In genomic region chr19:10143700-10144099, GRCh38 we compare ENCODE assay signal across 19 cellular contexts. TPM values are rescaled to one million over a fixed set of nuclear protein-coding genes. Genes with fewer than 3 reads are reported as not detected.
DNase-seq lines count a peak whose midpoint lies in the region; ATAC-seq, FAIRE-seq and TF ChIP-seq lines count a peak whose summit lies in the region.
"Had no signal": no experiment of that assay in that cellular context is flagged by ENCODE, and none has a peak within 500 bp of the region (broad histone marks: within the 10 kb centered on the region; RNA-seq: fewer than 3 reads in every experiment).

No MANE protein-coding gene starts in this region.

- no peaks in the 10 kb centered on the region for H3K4me1 ChIP-seq in pancreas
- H3K4me1 ChIP-seq: ascending aorta, SJCRH30 had no signal

- FAIRE-seq in pancreas (lab: Jason Lieb, UNC): no peak

- no peaks in the 10 kb centered on the region for H3K27me3 Mint-ChIP-seq in activated T-cell treated with anti-CD3 and anti-CD28 coated beads, Interleukin-2, amount 50 U/mL, for 4 hours (ENCODE audit: low read depth)
- no peaks in the 10 kb centered on the region for H3K27me3 Mint-ChIP-seq in activated naive CD8-positive, alpha-beta T cell treated with anti-CD3 and anti-CD28 coated beads, Interleukin-2, amount 50 U/mL, for 24 hours

- intact Hi-C loops in pancreas (cut with DNase I): no loop called here

- DNase-seq in activated T-cell treated with anti-CD3 and anti-CD28 coated beads, Interleukin-2, amount 50 U/mL, for 1 hour: peak; percentile 34
- DNase-seq in activated T-cell treated with anti-CD3 and anti-CD28 coated beads, Interleukin-2, amount 50 U/mL, for 4 hours: no peak
- no peak for DNase-seq in activated naive CD8-positive, alpha-beta T cell treated with anti-CD3 and anti-CD28 coated beads, Interleukin-2, amount 50 U/mL, for 24 hours
- DNase-seq in NCI-H1105 (lab: John Stamatoyannopoulos, UW): no peak
- DNase-seq in pancreas: no peak
- DNase-seq: ACHN; C1 segment of cervical spinal cord; DMS79; endodermal cell; head of caudate nucleus; left ventricle myocardium superior; SJCRH30; stimulated activated CD4-positive, alpha-beta T cell treated with anti-CD3 and anti-CD28 coated beads, Interleukin-12 subunit alpha, Interleukin-12 subunit beta, amount 100 ng/mL, for 4 hours; stimulated activated CD8-positive, alpha-beta memory T cell treated with anti-CD3 and anti-CD28 coated beads, Interleukin-4, amount 100 ng/mL, for 48 hours had no signal

- H3K27ac ChIP-seq in VCaP (peak overlapping the region; percentile 42), skin epidermis (peak overlapping the region in 13 of 21 experiments; percentile 1 to 92 (median 73)), pancreas (no peak overlapping the region)
- H3K27ac ChIP-seq: ascending aorta, SJCRH30, thoracic aorta had no signal

- H3K27me3 ChIP-seq in pancreas: no peaks in the 10 kb centered on the region
- H3K27me3 ChIP-seq: ascending aorta, SJCRH30 had no signal

- no peaks in the 10 kb centered on the region for H3K9me3 Mint-ChIP-seq in activated T-cell treated with anti-CD3 and anti-CD28 coated beads, Interleukin-2, amount 50 U/mL, for 4 hours
- no peaks in the 10 kb centered on the region for H3K9me3 Mint-ChIP-seq in activated naive CD8-positive, alpha-beta T cell treated with anti-CD3 and anti-CD28 coated beads, Interleukin-2, amount 50 U/mL, for 24 hours
- H3K9me3 Mint-ChIP-seq: endodermal cell had no signal

- no peak overlapping the region for H3K4me3 ChIP-seq in skin epidermis
- H3K4me3 ChIP-seq in pancreas: no peak overlapping the region
- H3K4me3 ChIP-seq: ascending aorta, SJCRH30, thoracic aorta had no signal

- 86 to 87% methylated on average over 11 of the region's 11 CpGs for WGBS in pancreas, 2 donors

- no peak for ATAC-seq in activated T-cell treated with anti-CD3 and anti-CD28 coated beads, Interleukin-2, amount 50 U/mL, for 4 hours
- no peak for ATAC-seq in activated naive CD8-positive, alpha-beta T cell treated with anti-CD3 and anti-CD28 coated beads, Interleukin-2, amount 50 U/mL, for 24 hours
- ATAC-seq in pancreas (no peak), HG03095 (IDR thresholded peaks at IDR 0.05; ENCODE audit: unreplicated experiment) (no peak)
- ATAC-seq: left ventricle myocardium superior had no signal

- H3K27ac Mint-ChIP-seq in activated naive CD8-positive, alpha-beta T cell treated with anti-CD3 and anti-CD28 coated beads, Interleukin-2, amount 50 U/mL, for 24 hours: peak overlapping the region; percentile 71
- H3K27ac Mint-ChIP-seq: endodermal cell had no signal

- no peaks in the 10 kb centered on the region for H3K9me3 ChIP-seq in pancreas
- H3K9me3 ChIP-seq: ascending aorta, SJCRH30, thoracic aorta had no signal

- H3K4me1 Mint-ChIP-seq in activated T-cell treated with anti-CD3 and anti-CD28 coated beads, Interleukin-2, amount 50 U/mL, for 4 hours (ENCODE audit: low read depth): peaks cover 38% of the 10 kb centered on the region
- H3K4me1 Mint-ChIP-seq in activated naive CD8-positive, alpha-beta T cell treated with anti-CD3 and anti-CD28 coated beads, Interleukin-2, amount 50 U/mL, for 24 hours: peaks cover 20% of the 10 kb centered on the region
- H3K4me1 Mint-ChIP-seq: endodermal cell had no signal

- no peak overlapping the region for H3K4me3 Mint-ChIP-seq in activated T-cell treated with anti-CD3 and anti-CD28 coated beads, Interleukin-2, amount 50 U/mL, for 4 hours
- no peak overlapping the region for H3K4me3 Mint-ChIP-seq in activated naive CD8-positive, alpha-beta T cell treated with anti-CD3 and anti-CD28 coated beads, Interleukin-2, amount 50 U/mL, for 24 hours
- H3K4me3 Mint-ChIP-seq: endodermal cell had no signal

- peaks cover 44% of the 10 kb centered on the region for H3K36me3 Mint-ChIP-seq in activated T-cell treated with anti-CD3 and anti-CD28 coated beads, Interleukin-2, amount 50 U/mL, for 4 hours (ENCODE audit: insufficient read depth)
- H3K36me3 Mint-ChIP-seq in activated naive CD8-positive, alpha-beta T cell treated with anti-CD3 and anti-CD28 coated beads, Interleukin-2, amount 50 U/mL, for 24 hours (ENCODE audit: low read depth): peaks cover 66% of the 10 kb centered on the region

- no peak for TF ChIP-seq CTCF in VCaP (conservative IDR thresholded peaks at IDR 0.05)
- TF ChIP-seq CTCF in pancreas (IDR thresholded peaks at IDR 0.05): no peak

- peaks cover 0 to 45% (median 6%) of the 10 kb centered on the region in 3 donors for H3K36me3 ChIP-seq in pancreas

RNA-seq across cellular contexts. Expression of gene EIF3G, which starts 24.0 kb away (rescaled TPM):
- total RNA-seq in activated T-cell treated with anti-CD3 and anti-CD28 coated beads, Interleukin-2, amount 50 U/mL, for 4 hours: 100 to 1,000 TPM; 503 to 538 (median 523) TPM
- total RNA-seq in pancreas: 100 to 1,000 TPM; 146 to 215 (median 181) TPM
- 100 to 1,000 TPM; 169 to 228 TPM for polyA plus RNA-seq in pancreas

RNA-seq across cellular contexts. Expression of gene P2RY11, which starts 32.2 kb away (rescaled TPM):
- 10 to 100 TPM; 74.8 to 87.5 (median 82.6) TPM for total RNA-seq in activated T-cell treated with anti-CD3 and anti-CD28 coated beads, Interleukin-2, amount 50 U/mL, for 4 hours
- 1 to 10 TPM; 2.5 to 8.5 (median 5.8) TPM for total RNA-seq in pancreas
- polyA plus RNA-seq in pancreas: 10 to 100 TPM; 17.4 TPM

RNA-seq across cellular contexts. Expression of gene PPAN, which starts 37.5 kb away (rescaled TPM):
- total RNA-seq in activated T-cell treated with anti-CD3 and anti-CD28 coated beads, Interleukin-2, amount 50 U/mL, for 4 hours: 100 to 1,000 TPM; 479 to 497 (median 489) TPM
- 10 to 100 TPM in 5 of 6 donors, 1 to 10 TPM in 1; 9.3 to 32.0 (median 15.8) TPM for total RNA-seq in pancreas
- polyA plus RNA-seq in pancreas: 10 to 100 TPM; 55.9 to 67.9 TPM
- total RNA-seq: ascending aorta had no signal

RNA-seq across cellular contexts. Expression of gene ANGPTL6, which starts 41.2 kb away (rescaled TPM):
- total RNA-seq in activated T-cell treated with anti-CD3 and anti-CD28 coated beads, Interleukin-2, amount 50 U/mL, for 4 hours: 10 to 100 TPM in 1 of 3 donors, 1 to 10 TPM in 2; 9.2 to 11.0 (median 9.2) TPM
- 1 to 10 TPM in 1 of 6 donors, under 1 TPM in 5; 0.12 to 1.1 (median 0.74) TPM for total RNA-seq in pancreas
- 1 to 10 TPM; 1.2 to 1.7 TPM for polyA plus RNA-seq in pancreas
- total RNA-seq: ascending aorta, endodermal cell, left ventricle myocardium superior, SJCRH30, thoracic aorta had no signal

RNA-seq across cellular contexts. Expression of gene DNMT1, which starts 51.1 kb away (rescaled TPM):
- total RNA-seq in activated T-cell treated with anti-CD3 and anti-CD28 coated beads, Interleukin-2, amount 50 U/mL, for 4 hours: 100 to 1,000 TPM; 353 to 433 (median 355) TPM
- 10 to 100 TPM; 11.4 to 27.5 (median 15.4) TPM for total RNA-seq in pancreas
- polyA plus RNA-seq in pancreas: 10 to 100 TPM; 26.4 to 28.7 TPM

Comparison
In these comparisons a context has a peak if more than half of its experiments do, and no peak if none do; other contexts are left out.
1. H3K27ac ChIP-seq: peak in VCaP (single experiment) and skin epidermis (13 of 21); none in pancreas (0 of 4).
2. RNA of gene P2RY11, which starts 32.2 kb away (total RNA-seq): 74.8 to 87.5 TPM in activated T-cell treated with anti-CD3 and anti-CD28 coated beads, Interleukin-2, amount 50 U/mL, for 4 hours; 2.5 to 8.5 TPM in pancreas; every median in the first group is over 4 times any median in the second.
3. RNA of gene PPAN, which starts 37.5 kb away (total RNA-seq): 479 to 497 TPM in activated T-cell treated with anti-CD3 and anti-CD28 coated beads, Interleukin-2, amount 50 U/mL, for 4 hours; 9.3 to 32.0 TPM in pancreas; every median in the first group is over 10 times any median in the second.